In the genomic region with DNA sequence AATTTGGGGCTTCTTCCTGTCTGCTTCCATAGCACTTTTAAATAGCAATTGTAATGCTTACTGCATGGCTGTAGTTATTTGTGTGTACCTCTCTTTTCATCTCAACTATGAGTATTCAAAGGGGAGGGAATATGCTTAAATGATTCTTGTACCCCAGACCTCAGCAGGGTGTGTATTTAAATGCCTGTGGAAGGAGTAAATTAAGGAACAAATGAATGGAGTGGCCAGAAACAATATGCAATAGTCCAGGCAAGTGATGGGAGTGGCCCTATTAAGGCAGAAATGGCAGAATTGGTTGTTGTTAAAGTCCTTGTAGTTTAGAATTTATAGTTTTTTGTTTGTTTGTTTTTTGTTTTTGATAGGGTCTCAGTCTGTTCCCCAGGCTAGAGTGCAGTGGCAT, we compare ENCODE assay signal across 9 cellular contexts. TPM values are rescaled to one million over a fixed set of nuclear protein-coding genes. Genes with fewer than 3 reads are reported as not detected.
A peak's percentile ranks its signal among the peaks of the same experiment; 100 is the strongest.
DNase-seq lines count a peak whose midpoint lies in the region; ATAC-seq, FAIRE-seq and TF ChIP-seq lines count a peak whose summit lies in the region.
"Had no signal": no experiment of that assay in that cellular context is flagged by ENCODE, and none has a peak within 500 bp of the region (broad histone marks: within the 10 kb centered on the region; RNA-seq: fewer than 3 reads in every experiment).

No MANE protein-coding gene starts in this region.

- H3K4me1 ChIP-seq in A549, result peaks cover 8% of the 10 kb centered on the region; the same call in 1 of the 3 replicates
- H3K4me1 ChIP-seq in DOHH2 (ENCODE audit: control insufficient read depth, low read length), result peaks cover 33% of the 10 kb centered on the region
- peaks cover 9% of the 10 kb centered on the region for H3K4me1 ChIP-seq in keratinocyte (ENCODE audit: control insufficient read depth, extremely low read depth, insufficient read depth, low read length)
- H3K4me1 ChIP-seq in tibial nerve, result peaks cover 0 to 17% (median 6%) of the 10 kb centered on the region in 4 donors

- H3K36me3 Mint-ChIP-seq in activated B cell treated with CpG ODN at 0.5 μM for 24 hours (ENCODE audit: low read depth), result peaks cover 21% of the 10 kb centered on the region

- no peak overlapping the region; a peak in 1 of 6 replicates for H3K27ac ChIP-seq in A549
- H3K27ac ChIP-seq in DOHH2 (ENCODE audit: low read depth, low read length), result peak overlapping the region; percentile 55; the same call in 1 of the 2 replicates
- peak overlapping the region; percentile 76 for H3K27ac ChIP-seq in keratinocyte (ENCODE audit: control insufficient read depth, insufficient read depth, low read length)
- H3K27ac ChIP-seq in tibial nerve, result no peak overlapping the region
- H3K27ac ChIP-seq: esophagus squamous epithelium had no signal

- peaks cover 15% of the 10 kb centered on the region for H3F3A ChIP-seq in DOHH2 (ENCODE audit: control insufficient read depth, insufficient read depth)

- H3K9me3 ChIP-seq in A549 (no peaks in the 10 kb centered on the region), DOHH2 (ENCODE audit: control insufficient read depth, insufficient read depth, low read length) (no peaks in the 10 kb centered on the region), keratinocyte (ENCODE audit: control insufficient read depth, low read depth, low read length) (no peaks in the 10 kb centered on the region), tibial nerve (no peaks in the 10 kb centered on the region)
- H3K9me3 ChIP-seq: esophagus squamous epithelium had no signal

- no peaks in the 10 kb centered on the region for H3K9me1 ChIP-seq in keratinocyte (ENCODE audit: control insufficient read depth, extremely low read depth, insufficient read depth, low read length)

- H3K9me3 Mint-ChIP-seq in activated B cell treated with CpG ODN at 0.5 μM for 24 hours, result peaks cover 2% of the 10 kb centered on the region

- no peak for TF ChIP-seq EP300 in A549 (IDR thresholded peaks at IDR 0.05)
- no peak for TF ChIP-seq EP300 in tibial nerve (IDR thresholded peaks at IDR 0.05)

- no peak for TF ChIP-seq POLR2A in A549 (IDR thresholded peaks at IDR 0.05; ENCODE audit: low read length)
- TF ChIP-seq POLR2A in tibial nerve (IDR thresholded peaks at IDR 0.05), result no peak

- POLR2A ChIA-PET in A549 (lab: Yijun Ruan, JAX), result no interaction called here
- POLR2A ChIA-PET in activated B cell treated with CpG ODN at 0.5 μM for 24 hours (lab: Charles Lee), result no interaction called here

- FAIRE-seq in A549 (lab: Jason Lieb, UNC) (no peak), keratinocyte (lab: Jason Lieb, UNC) (no peak)

- H3K4me2 ChIP-seq in A549 (peak overlapping the region; percentile 80; the same call in 2 of the 3 replicates), DOHH2 (ENCODE audit: low read length) (peak overlapping the region; percentile 92), keratinocyte (ENCODE audit: control insufficient read depth, extremely low read depth, insufficient read depth, low read depth, low read length) (peak overlapping the region; percentile 95)

- H3K9me2 ChIP-seq in DOHH2 (replicated peaks; ENCODE audit: control insufficient read depth, low read length), result no peaks in the 10 kb centered on the region

- H3K4me3 Mint-ChIP-seq in activated B cell treated with CpG ODN at 0.5 μM for 24 hours, result peak overlapping the region; percentile 97

- peaks cover 35% of the 10 kb centered on the region for H3K4me1 Mint-ChIP-seq in activated B cell treated with CpG ODN at 0.5 μM for 24 hours

- TF ChIP-seq CTCF in A549 (IDR thresholded peaks at IDR 0.05), result no peak
- no peak for TF ChIP-seq CTCF in DOHH2 (IDR thresholded peaks at IDR 0.05; ENCODE audit: low read depth, low read length, poor library complexity, severe bottlenecking)
- no peak for TF ChIP-seq CTCF in activated B cell treated with CpG ODN at 0.5 μM for 24 hours (IDR thresholded peaks at IDR 0.05)
- no peak for TF ChIP-seq CTCF in keratinocyte (optimal IDR thresholded peaks at IDR 0.05 in 1 of 3, IDR thresholded peaks at IDR 0.05 in 1 of 3, conservative IDR thresholded peaks at IDR 0.05 in 1 of 3; ENCODE audit: extremely low read depth in 1 of 3, insufficient read depth in 2 of 3, low read length in 3 of 3)
- TF ChIP-seq CTCF in tibial nerve (IDR thresholded peaks at IDR 0.05), result no peak

- intact Hi-C loops in activated B cell treated with CpG ODN at 0.5 μM for 24 hours (cut with micrococcal nuclease), result loop anchor here (2.0 kb wide), 1 partner anchor 1578 kb away; the partner anchor contains the start of genes ERH and SLC39A9

- H3K27ac Mint-ChIP-seq in activated B cell treated with CpG ODN at 0.5 μM for 24 hours, result no peak overlapping the region

- peak overlapping the region; percentile 97 for H2AFZ ChIP-seq in keratinocyte (ENCODE audit: control insufficient read depth, low read length)

- H3K36me3 ChIP-seq in DOHH2 (ENCODE audit: control insufficient read depth, low read length), result peaks cover 31% of the 10 kb centered on the region
- H3K36me3 ChIP-seq in keratinocyte (ENCODE audit: control insufficient read depth in 2 of 2, extremely low read depth in 1 of 2, insufficient read depth in 2 of 2, low read length in 2 of 2), result no peaks in the 10 kb centered on the region
- peaks cover 0 to 10% (median 0%) of the 10 kb centered on the region in 3 donors for H3K36me3 ChIP-seq in tibial nerve

- TF ChIP-seq RAD21 in A549 (conservative IDR thresholded peaks at IDR 0.05 in 1 of 2, IDR thresholded peaks at IDR 0.05 in 1 of 2), result no peak

- CTCF ChIA-PET in A549 (lab: Yijun Ruan, JAX) (interaction anchor here (2.2 kb wide), 1 partner anchor 1023 kb away, joined by 8 read pairs; no protein-coding TSS in a partner anchor), activated B cell treated with CpG ODN at 0.5 μM for 24 hours (lab: Charles Lee) (no interaction called here)

- H3K27me3 ChIP-seq in DOHH2 (ENCODE audit: control insufficient read depth, low read length) (no peaks in the 10 kb centered on the region), keratinocyte (ENCODE audit: control insufficient read depth, extremely low read depth, insufficient read depth, low read length) (no peaks in the 10 kb centered on the region), tibial nerve (no peaks in the 10 kb centered on the region)
- H3K27me3 ChIP-seq: esophagus squamous epithelium had no signal

- no peak for ATAC-seq in A549
- ATAC-seq in activated B cell treated with CpG ODN at 0.5 μM for 24 hours (ENCODE audit: low read depth), result no peak
- no peak for ATAC-seq in GM19397 (IDR thresholded peaks at IDR 0.05; ENCODE audit: unreplicated experiment)

- dilution Hi-C loops in keratinocyte (cut with MboI; ENCODE audit: extremely low pct_ligation_motif_present, low sequenced_read_pairs), result no loop called here

- H4K20me1 ChIP-seq in DOHH2 (ENCODE audit: control insufficient read depth, insufficient read depth, low read depth, low read length) (no peaks in the 10 kb centered on the region), keratinocyte (ENCODE audit: control insufficient read depth, extremely low read depth, insufficient read depth, low read length) (no peaks in the 10 kb centered on the region)

- H3K4me3 ChIP-seq in A549 (no peak overlapping the region), DOHH2 (ENCODE audit: low read length) (peak overlapping the region; percentile 89), keratinocyte (ENCODE audit: control insufficient read depth in 2 of 3, extremely low read depth in 1 of 3, insufficient read depth in 2 of 3, low read depth in 1 of 3, low read length in 3 of 3) (peak overlapping the region in 1 of 3 experiments; percentile 81), tibial nerve (no peak overlapping the region)

- DNase-seq in A549 (ENCODE audit: low read depth in 1 of 2, low spot score in 1 of 2), result no peak
- no peak for DNase-seq in activated B cell treated with CpG ODN at 0.5 μM for 24 hours
- DNase-seq in keratinocyte (ENCODE audit: low read depth, low spot score), result no peak
- DNase-seq in tibial nerve (ENCODE audit: low spot score in 2 of 2), result no peak
- no peak for DNase-seq in NCI-H187 (lab: John Stamatoyannopoulos, UW)
- no peak for DNase-seq in AG08395 (ENCODE audit: low spot score)
- DNase-seq: esophagus squamous epithelium had no signal

- H3K79me2 ChIP-seq in DOHH2 (ENCODE audit: control insufficient read depth, low read length) (peaks cover 38% of the 10 kb centered on the region), keratinocyte (ENCODE audit: control insufficient read depth, insufficient read depth, low read length) (peaks cover 3% of the 10 kb centered on the region)

- no peaks in the 10 kb centered on the region for H3K27me3 Mint-ChIP-seq in activated B cell treated with CpG ODN at 0.5 μM for 24 hours

- peak overlapping the region; percentile 81 for H3K9ac ChIP-seq in keratinocyte (ENCODE audit: control insufficient read depth, extremely low read depth, insufficient read depth, low read length)

RNA-seq across cellular contexts. Expression of gene RAD51B, which starts 1.5 kb away (rescaled TPM):
- polyA plus RNA-seq in A549 (2011; rRNA removed) (10.8 and 12.8 TPM in 2 replicates), A549 (2017; fragmentation: RNase III; extraction: RNeasy Plus Mini Kit Qiagen cat#74134 plus additional on column Dnase treatment) (6.6 to 8.0 TPM (median 7.2 TPM) in 3 replicates), keratinocyte (7.1 to 13.3 TPM (median 10.1 TPM) in 3 replicates)
- polyA plus RNA-seq in A549 (2012; cell fraction: cytosol; rRNA removed), result 3.0 and 3.4 TPM in 2 replicates
- 1.8 and 2.8 TPM in 2 replicates for polyA plus RNA-seq in A549 (2012; cell fraction: nucleus; rRNA removed)
- polyA minus RNA-seq in A549 (2011; rRNA and poly(A)+ RNA removed), result 25.4 and 31.8 TPM in 2 replicates
- total RNA-seq in activated B cell treated with CpG ODN at 0.5 μM for 24 hours (40.0 and 53.9 TPM in 2 replicates), tibial nerve (10 to 100 TPM; 12.6 to 26.4 (median 16.7) TPM)
- polyA plus RNA-seq in keratinocyte (2011; ENCODE audit: low read depth), result 3.7 TPM
- polyA plus RNA-seq in keratinocyte (2011; cell fraction: cytosol; rRNA removed), result 8.0 and 10.3 TPM in 2 replicates
- polyA plus RNA-seq in keratinocyte (2011; cell fraction: nucleus; rRNA removed), result 11.3 and 15.3 TPM in 2 replicates
- 5.9 and 6.9 TPM in 2 replicates for polyA plus RNA-seq in keratinocyte (2012; ENCODE audit: low replicate concordance)
- 8.6 to 42.1 TPM (median 30.3 TPM) in 3 replicates for polyA minus RNA-seq in keratinocyte
- polyA minus RNA-seq in keratinocyte (2011; cell fraction: cytosol; rRNA and poly(A)+ RNA removed), result 10.6 TPM
- polyA minus RNA-seq in keratinocyte (2011; cell fraction: nucleus; rRNA and poly(A)+ RNA removed), result 19.3 and 53.4 TPM in 2 replicates

RNA-seq across cellular contexts. Expression of gene ZFYVE26, which starts 4.7 kb away (rescaled TPM):
- 11.3 and 14.1 TPM in 2 replicates for polyA plus RNA-seq in A549 (2011; rRNA removed)
- polyA plus RNA-seq in A549 (2012; cell fraction: cytosol; rRNA removed), result 3.7 and 4.4 TPM in 2 replicates
- polyA plus RNA-seq in A549 (2012; cell fraction: nucleus; rRNA removed), result 8.6 and 8.7 TPM in 2 replicates
- polyA plus RNA-seq in A549 (2017; fragmentation: RNase III; extraction: RNeasy Plus Mini Kit Qiagen cat#74134 plus additional on column Dnase treatment), result 3.9 to 4.5 TPM (median 4.5 TPM) in 3 replicates
- 33.6 and 37.7 TPM in 2 replicates for polyA minus RNA-seq in A549 (2011; rRNA and poly(A)+ RNA removed)
- total RNA-seq in activated B cell treated with CpG ODN at 0.5 μM for 24 hours, result 40.7 and 41.1 TPM in 2 replicates
- polyA plus RNA-seq in keratinocyte, result 8.5 to 12.8 TPM (median 9.8 TPM) in 3 replicates
- 3.5 TPM for polyA plus RNA-seq in keratinocyte (2011; ENCODE audit: low read depth)
- polyA plus RNA-seq in keratinocyte (2011; cell fraction: cytosol; rRNA removed), result 5.8 and 7.6 TPM in 2 replicates
- polyA plus RNA-seq in keratinocyte (2011; cell fraction: nucleus; rRNA removed), result 33.2 and 36.2 TPM in 2 replicates
- 5.9 and 8.3 TPM in 2 replicates for polyA plus RNA-seq in keratinocyte (2012; ENCODE audit: low replicate concordance)
- 28.1 to 43.6 TPM (median 36.8 TPM) in 3 replicates for polyA minus RNA-seq in keratinocyte
- polyA minus RNA-seq in keratinocyte (2011; cell fraction: cytosol; rRNA and poly(A)+ RNA removed), result 11.3 TPM
- polyA minus RNA-seq in keratinocyte (2011; cell fraction: nucleus; rRNA and poly(A)+ RNA removed), result 39.6 and 64.6 TPM in 2 replicates
- total RNA-seq in tibial nerve, result 10 to 100 TPM; 22.4 to 74.4 (median 36.3) TPM

Comparison
In these comparisons a context has a peak if more than half of its experiments do, and no peak if none do; other contexts are left out.
1. H3K27ac ChIP-seq: peak in DOHH2 (single experiment) and keratinocyte (single experiment); none in A549 (0 of 2) and tibial nerve (0 of 4).
2. Peak in every context shown above with its lines, with median percentiles within 50 percentile points of each other: H3K4me2 ChIP-seq.